ENCODE assay signal across 22 cellular contexts in the genomic region with DNA sequence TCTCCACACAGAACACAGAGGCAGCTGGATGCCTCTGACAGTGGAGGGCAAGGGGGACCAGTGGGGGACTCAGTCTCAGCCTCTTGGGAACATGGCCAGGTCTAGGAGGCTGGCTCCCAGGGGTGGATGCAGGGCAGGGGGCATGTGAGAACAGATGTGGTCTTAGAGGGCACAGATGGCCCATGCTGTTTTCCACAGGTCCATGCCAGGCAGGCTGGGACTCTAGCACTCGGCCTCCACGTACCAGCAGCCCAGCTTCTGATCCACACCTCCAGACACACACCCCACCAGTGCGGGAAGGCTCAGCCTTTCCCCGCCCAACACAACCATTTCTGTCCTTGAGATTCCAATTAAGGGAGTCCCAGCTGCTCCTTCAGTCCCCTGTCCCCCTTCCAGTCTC. TPM values are rescaled to one million over a fixed set of nuclear protein-coding genes. Genes with fewer than 3 reads are reported as not detected.
A peak's percentile ranks its signal among the peaks of the same experiment; 100 is the strongest.
DNase-seq lines count a peak whose midpoint lies in the region; ATAC-seq, FAIRE-seq and TF ChIP-seq lines count a peak whose summit lies in the region.
"Had no signal": no experiment of that assay in that cellular context is flagged by ENCODE, and none has a peak within 500 bp of the region (broad histone marks: within the 10 kb centered on the region; RNA-seq: fewer than 3 reads in every experiment).

No MANE protein-coding gene starts in this region.

- peaks cover 28% of the 10 kb centered on the region for H3K36me3 Mint-ChIP-seq in astrocyte (ENCODE audit: low read depth, unreplicated experiment)
- H3K36me3 Mint-ChIP-seq: activated naive CD8-positive, alpha-beta T cell; brain had no signal

- no peak overlapping the region for H4K12ac ChIP-seq in trophoblast cell (ENCODE audit: low read depth, low read length)

- H3K27ac ChIP-seq in astrocyte (ENCODE audit: low read depth, low read length) (no peak overlapping the region), right atrium auricular region (peak overlapping the region; percentile 22 to 87), trophoblast cell (ENCODE audit: low read depth, low read length) (no peak overlapping the region), tibial artery (peak overlapping the region; percentile 91 to 98), upper lobe of left lung (no peak overlapping the region)
- H3K27ac ChIP-seq: KMS-11 had no signal

- no peak overlapping the region for H3K9ac ChIP-seq in astrocyte (ENCODE audit: low read length)
- H3K9ac ChIP-seq in trophoblast cell (ENCODE audit: low read length): no peak overlapping the region
- H3K9ac ChIP-seq: KMS-11 had no signal

- no peak overlapping the region for H2AK5ac ChIP-seq in trophoblast cell (ENCODE audit: low read length)

- no peak for FAIRE-seq in astrocyte (lab: Jason Lieb, UNC)

- H3K36me3 ChIP-seq in astrocyte (ENCODE audit: insufficient read depth, low read length) (peaks cover 3% of the 10 kb centered on the region), right atrium auricular region (no peaks in the 10 kb centered on the region), trophoblast cell (ENCODE audit: control insufficient read depth in 1 of 2, insufficient read depth in 2 of 2, low read length in 2 of 2) (no peaks in the 10 kb centered on the region), tibial artery (peaks cover 0 to 8% (median 0%) of the 10 kb centered on the region in 3 donors), upper lobe of left lung (no peaks in the 10 kb centered on the region), H7 (replicated peaks; ENCODE audit: control insufficient read depth, insufficient read depth, low read length) (no peaks in the 10 kb centered on the region)

- no peak overlapping the region for H2BK5ac ChIP-seq in trophoblast cell (ENCODE audit: low read depth, low read length, poor library complexity)

- no peak overlapping the region for H2BK120ac ChIP-seq in trophoblast cell (ENCODE audit: insufficient read depth, low read length, poor library complexity)

- no peak overlapping the region for H3K18ac ChIP-seq in trophoblast cell (ENCODE audit: low read length)

- no peaks in the 10 kb centered on the region for H3K27me3 Mint-ChIP-seq in astrocyte (ENCODE audit: low read depth, unreplicated experiment)
- H3K27me3 Mint-ChIP-seq: activated CD4-positive, alpha-beta T cell treated with anti-CD3 and anti-CD28 coated beads for 36 hours; activated naive CD8-positive, alpha-beta T cell; brain had no signal

- H3K4me1 ChIP-seq in astrocyte (ENCODE audit: insufficient read depth, low read length) (peaks cover 21% of the 10 kb centered on the region), right atrium auricular region (peaks cover 0 to 65% of the 10 kb centered on the region in 2 donors), trophoblast cell (ENCODE audit: control insufficient read depth in 1 of 2, insufficient read depth in 2 of 2, low read length in 2 of 2) (peaks cover 4 to 14% of the 10 kb centered on the region in 2 experiments), tibial artery (peaks cover 0 to 100% (median 57%) of the 10 kb centered on the region in 4 donors), upper lobe of left lung (peaks cover 16 to 27% (median 25%) of the 10 kb centered on the region in 4 donors)

- no peaks in the 10 kb centered on the region for H3K9me3 Mint-ChIP-seq in astrocyte (ENCODE audit: unreplicated experiment)
- H3K9me3 Mint-ChIP-seq: stimulated activated naive CD8-positive, alpha-beta T cell treated with anti-CD3 and anti-CD28 coated beads, Interleukin-15, Interleukin-2, amounts not matched to agents 100 ng/mL and 50 ng/mL, for 24 hours had no signal

- TF ChIP-seq EP300 in upper lobe of left lung (IDR thresholded peaks at IDR 0.05): no peak

- peak overlapping the region; percentile 95 for H3K27ac Mint-ChIP-seq in astrocyte (ENCODE audit: unreplicated experiment)
- H3K27ac Mint-ChIP-seq: activated CD4-positive, alpha-beta T cell treated with anti-CD3 and anti-CD28 coated beads for 36 hours; activated naive CD8-positive, alpha-beta T cell; brain; stimulated activated naive CD8-positive, alpha-beta T cell treated with anti-CD3 and anti-CD28 coated beads, Interleukin-15, Interleukin-2, amounts not matched to agents 100 ng/mL and 50 ng/mL, for 24 hours had no signal

- H3K4me3 Mint-ChIP-seq in astrocyte (ENCODE audit: unreplicated experiment): no peak overlapping the region
- H3K4me3 Mint-ChIP-seq: activated CD4-positive, alpha-beta T cell treated with anti-CD3 and anti-CD28 coated beads for 36 hours; activated naive CD8-positive, alpha-beta T cell; brain; stimulated activated naive CD8-positive, alpha-beta T cell treated with anti-CD3 and anti-CD28 coated beads, Interleukin-15, Interleukin-2, amounts not matched to agents 100 ng/mL and 50 ng/mL, for 24 hours had no signal

- H3K23ac ChIP-seq in trophoblast cell (ENCODE audit: low read length): no peak overlapping the region

- H3K79me1 ChIP-seq in trophoblast cell (ENCODE audit: low read length): no peaks in the 10 kb centered on the region

- H3K14ac ChIP-seq in trophoblast cell (ENCODE audit: low read length): peak overlapping the region; percentile 30

- TF ChIP-seq CTCF in astrocyte (IDR thresholded peaks at IDR 0.05; ENCODE audit: insufficient read depth, low read depth, low read length) (no peak), right atrium auricular region (IDR thresholded peaks at IDR 0.05) (no peak), tibial artery (IDR thresholded peaks at IDR 0.05) (no peak), upper lobe of left lung (IDR thresholded peaks at IDR 0.05) (no peak)

- H3K9me3 ChIP-seq in astrocyte (ENCODE audit: insufficient read depth, low read depth, low read length) (no peaks in the 10 kb centered on the region), right atrium auricular region (no peaks in the 10 kb centered on the region), trophoblast cell (ENCODE audit: insufficient read depth, low read depth, low read length) (no peaks in the 10 kb centered on the region), tibial artery (no peaks in the 10 kb centered on the region), upper lobe of left lung (no peaks in the 10 kb centered on the region)

- H2AFZ ChIP-seq in astrocyte (ENCODE audit: low read depth, low read length) (no peak overlapping the region), trophoblast cell (ENCODE audit: insufficient read depth, low read length, poor library complexity) (no peak overlapping the region)

- no peak overlapping the region for H4K91ac ChIP-seq in trophoblast cell (ENCODE audit: low read depth, low read length)

- H4K8ac ChIP-seq in trophoblast cell (ENCODE audit: low read depth, low read length): no peak overlapping the region

- intact Hi-C loops in tibial artery (cut with DNase I; ENCODE audit: low total_unique reads): no loop called here

- no peak for TF ChIP-seq POLR2A in upper lobe of left lung (IDR thresholded peaks at IDR 0.05)

- no CpG with 5 or more reads among the region's 4 CpGs for WGBS in trophoblast cell (ENCODE audit: extremely low coverage, insufficient coverage, insufficient read length)
- WGBS in upper lobe of left lung, 2 donors: 83 to 93% methylated on average over 4 of the region's 4 CpGs

- H3K4me3 ChIP-seq in astrocyte (ENCODE audit: insufficient read depth, low read depth, low read length) (no peak overlapping the region), right atrium auricular region (no peak overlapping the region), trophoblast cell (ENCODE audit: low read depth, low read length) (no peak overlapping the region), tibial artery (no peak overlapping the region), upper lobe of left lung (no peak overlapping the region), H7 (ENCODE audit: insufficient read depth, low read depth, low read length) (no peak overlapping the region)

- H3K79me2 ChIP-seq in astrocyte (ENCODE audit: insufficient read depth, low read length): peaks cover 33% of the 10 kb centered on the region
- H3K79me2 ChIP-seq in trophoblast cell (ENCODE audit: control insufficient read depth, insufficient read depth, low read length, poor library complexity): no peaks in the 10 kb centered on the region

- no peak overlapping the region for H3K4ac ChIP-seq in trophoblast cell (ENCODE audit: low read depth, low read length)

- no peak overlapping the region for H3K4me2 ChIP-seq in astrocyte (ENCODE audit: low read length)
- no peak overlapping the region for H3K4me2 ChIP-seq in trophoblast cell (ENCODE audit: low read length)
- H3K4me2 ChIP-seq: KMS-11 had no signal

- H2BK12ac ChIP-seq in trophoblast cell (ENCODE audit: low read length): no peak overlapping the region

- peaks cover 55% of the 10 kb centered on the region for H4K20me1 ChIP-seq in astrocyte (ENCODE audit: insufficient read depth, low read length)

- DNase-seq in astrocyte (ENCODE audit: low read depth) (no peak), right atrium auricular region (ENCODE audit: low spot score) (no peak), trophoblast cell (no peak), tibial artery (peak; percentile 18 to 63), HuH-7 (ENCODE audit: low spot score) (no peak), upper lobe of left lung (no peak), H7 (no peak)
- DNase-seq: activated CD4-positive, alpha-beta T cell treated with anti-CD3 and anti-CD28 coated beads for 36 hours; cortex of kidney; DMS53; GF-D8; NCI-H187 treated with DMSO at 0.1 percent for 48 hours; NCI-H226; NCI-H82; SHP77 treated with DMSO at 0.1 percent for 48 hours; stimulated activated CD4-positive, alpha-beta T cell treated with anti-CD3 and anti-CD28 coated beads, Interleukin-2, amount 100 ng/mL, for 48 hours had no signal

- peaks cover 62% of the 10 kb centered on the region for H3K4me1 Mint-ChIP-seq in astrocyte (ENCODE audit: low read depth, unreplicated experiment)
- H3K4me1 Mint-ChIP-seq: activated CD4-positive, alpha-beta T cell treated with anti-CD3 and anti-CD28 coated beads for 36 hours had no signal

- ATAC-seq in upper lobe of left lung (ENCODE audit: low FRiP score in 2 of 2): no peak
- ATAC-seq in HG03025 (IDR thresholded peaks at IDR 0.05; ENCODE audit: low FRiP score, unreplicated experiment): no peak
- ATAC-seq: activated CD4-positive, alpha-beta T cell treated with anti-CD3 and anti-CD28 coated beads for 36 hours had no signal

- H3K27me3 ChIP-seq in astrocyte (ENCODE audit: insufficient read depth, low read length): no peaks in the 10 kb centered on the region
- no peaks in the 10 kb centered on the region for H3K27me3 ChIP-seq in right atrium auricular region
- H3K27me3 ChIP-seq in trophoblast cell (ENCODE audit: insufficient read depth, low read length): no peaks in the 10 kb centered on the region
- H3K27me3 ChIP-seq in tibial artery: no peaks in the 10 kb centered on the region
- no peaks in the 10 kb centered on the region for H3K27me3 ChIP-seq in upper lobe of left lung
- no peaks in the 10 kb centered on the region for H3K27me3 ChIP-seq in H7 (ENCODE audit: control insufficient read depth, insufficient read depth, low read length)

RNA-seq across cellular contexts. Expression of gene TNS1, which starts 42.4 kb away (rescaled TPM):
- total RNA-seq in astrocyte (219 and 264 TPM in 2 replicates), right atrium auricular region (100 to 1,000 TPM; 393 to 720 TPM), upper lobe of left lung (1,000 to 10,000 TPM in 1 of 6 donors, 100 to 1,000 TPM in 5; 325 to 1,095 (median 550) TPM)
- 1.5 and 2.0 TPM in 2 replicates for polyA plus RNA-seq in trophoblast cell (2013)
- 3.1 and 3.8 TPM in 2 replicates for total RNA-seq in H7 (2014; rRNA removed; shearing (Covaris generic))
- total RNA-seq: OCI-LY7 had no signal

Comparison
In these comparisons a context has a peak if more than half of its experiments do, and no peak if none do; other contexts are left out.
1. DNase-seq: peak in tibial artery (2 of 2); none in astrocyte (single experiment), right atrium auricular region (single experiment), trophoblast cell (0 of 2), HuH-7 (single experiment), upper lobe of left lung (0 of 2) and H7 (single experiment).
2. H3K27ac ChIP-seq: peak in right atrium auricular region (2 of 2) and tibial artery (2 of 2); none in astrocyte (single experiment), trophoblast cell (single experiment) and upper lobe of left lung (0 of 4).
3. RNA of gene TNS1, which starts 42.4 kb away (total RNA-seq): 393 to 720 TPM in right atrium auricular region, 325 to 1,095 TPM in upper lobe of left lung and 219 to 264 TPM in astrocyte; 3.1 to 3.8 TPM in H7; every median in the first group is over 10 times any median in the second.